Comparison of ENCODE assay signal across 8 cellular contexts in the genomic region with DNA sequence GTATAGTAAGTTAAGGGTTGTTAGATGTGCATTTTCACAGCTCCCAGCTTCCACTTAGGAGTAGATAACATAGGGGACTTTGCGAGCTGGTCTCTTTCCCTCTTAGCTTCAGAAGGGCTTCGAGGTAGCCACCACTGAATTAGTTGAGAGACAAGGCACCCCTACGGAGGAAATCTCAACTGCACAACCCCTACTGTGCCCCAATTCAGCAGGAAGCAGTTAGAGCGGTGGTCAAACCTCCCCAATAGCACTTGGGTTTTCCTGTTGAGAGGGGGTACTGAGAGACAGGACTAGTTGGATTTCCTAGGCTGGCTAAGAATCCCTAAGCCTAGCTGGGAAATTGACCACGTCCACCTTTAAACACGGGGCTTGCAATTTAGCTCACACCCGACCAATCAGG. TPM values are rescaled to one million over a fixed set of nuclear protein-coding genes. Genes with fewer than 3 reads are reported as not detected.
DNase-seq lines count a peak whose midpoint lies in the region; ATAC-seq, FAIRE-seq and TF ChIP-seq lines count a peak whose summit lies in the region.
"Had no signal": no experiment of that assay in that cellular context is flagged by ENCODE, and none has a peak within 500 bp of the region (broad histone marks: within the 10 kb centered on the region; RNA-seq: fewer than 3 reads in every experiment).

No MANE protein-coding gene starts in this region.

- TSS peak; percentile 77 for BruUV-seq in HCT116 (replicated peaks; lab: Mats Ljungman, UMichigan)

- H3K4me3 ChIP-seq in HCT116 (replicated peaks in 1 of 2; ENCODE audit: low read depth in 1 of 2, low read length in 2 of 2): peak overlapping the region; percentile 81 to 86
- peak overlapping the region; percentile 97 for H3K4me3 ChIP-seq in WI38 (ENCODE audit: low read depth, low read length)
- H3K4me3 ChIP-seq in smooth muscle cell: peak overlapping the region; percentile 90

- H3K9ac ChIP-seq in HCT116 (ENCODE audit: low read length) (peak overlapping the region; percentile 89), smooth muscle cell (ENCODE audit: low read depth) (peak overlapping the region; percentile 98)

- H3K4me2 ChIP-seq in HCT116 (ENCODE audit: low read length) (peak overlapping the region; percentile 92), smooth muscle cell (peak overlapping the region; percentile 97)

- peaks cover 9% of the 10 kb centered on the region for H3K9me3 Mint-ChIP-seq in glutamatergic neuron (ENCODE audit: unreplicated experiment)

- H2AFZ ChIP-seq in HCT116 (ENCODE audit: low read depth, low read length, poor library complexity, severe bottlenecking) (no peak overlapping the region), smooth muscle cell (ENCODE audit: low read depth) (no peak overlapping the region)

- peaks cover 22% of the 10 kb centered on the region for H3K4me1 Mint-ChIP-seq in glutamatergic neuron (ENCODE audit: low read depth, unreplicated experiment)

- H3K4me3 Mint-ChIP-seq in glutamatergic neuron (ENCODE audit: unreplicated experiment): peak overlapping the region; percentile 96

- H3K9me2 ChIP-seq in HCT116 (ENCODE audit: insufficient read depth): no peaks in the 10 kb centered on the region

- no peak for FAIRE-seq in frontal cortex (lab: Jason Lieb, UNC)

- H3K4me1 ChIP-seq in HCT116 (ENCODE audit: control insufficient read depth in 1 of 2, insufficient read depth in 2 of 2, low read length in 2 of 2) (peaks cover 3 to 34% of the 10 kb centered on the region in 2 experiments), smooth muscle cell (ENCODE audit: low read depth) (peaks cover 50% of the 10 kb centered on the region)

- WGBS in smooth muscle cell (ENCODE audit: low lambda C conversion rate): 83% methylated on average over 7 of the region's 7 CpGs

- no peak overlapping the region for H3K27ac Mint-ChIP-seq in glutamatergic neuron (ENCODE audit: unreplicated experiment)

- intact Hi-C loops in HCT116 (cut with micrococcal nuclease): no loop called here

- H3K79me2 ChIP-seq in HCT116 (ENCODE audit: insufficient read depth, low read length) (peaks cover 37% of the 10 kb centered on the region), smooth muscle cell (ENCODE audit: low read depth) (peaks cover 42% of the 10 kb centered on the region)

- no peaks in the 10 kb centered on the region for H4K20me1 ChIP-seq in HCT116 (ENCODE audit: insufficient read depth)
- H4K20me1 ChIP-seq in smooth muscle cell (ENCODE audit: low read depth): peaks cover 28% of the 10 kb centered on the region

- no peak for DNase-seq in HCT116 (ENCODE audit: low read depth, low spot score)
- DNase-seq in glutamatergic neuron: no peak
- no peak for DNase-seq in smooth muscle cell (lab: John Stamatoyannopoulos, UW; ENCODE audit: unreplicated experiment)
- DNase-seq in SIG-M5 treated with dmso at 0.1 percent for 504 hours (lab: John Stamatoyannopoulos, UW; ENCODE audit: unreplicated experiment): no peak
- no peak for DNase-seq in frontal cortex (ENCODE audit: low spot score in 2 of 2)
- DNase-seq: NCI-H2029 treated with DMSO at 0.1 percent for 48 hours had no signal

- H3K36me3 Mint-ChIP-seq in glutamatergic neuron (ENCODE audit: unreplicated experiment): no peaks in the 10 kb centered on the region

- H3K27me3 Mint-ChIP-seq in glutamatergic neuron (ENCODE audit: unreplicated experiment): peaks cover 6% of the 10 kb centered on the region

- H3K27ac ChIP-seq in HCT116 (ENCODE audit: low read depth, low read length) (no peak overlapping the region), smooth muscle cell (ENCODE audit: low read depth) (peak overlapping the region; percentile 98)

- H3K36me3 ChIP-seq in HCT116 (ENCODE audit: control insufficient read depth in 1 of 2, insufficient read depth in 2 of 2, low read length in 2 of 2) (no peaks in the 10 kb centered on the region), smooth muscle cell (ENCODE audit: low read depth) (no peaks in the 10 kb centered on the region)

- POLR2A ChIA-PET in HCT116 (lab: Charles Lee): interaction anchor here (2.1 kb wide), 1 partner anchor 105 kb away, joined by 6 read pairs; a partner anchor contains a TSS

- no peaks in the 10 kb centered on the region for H3K27me3 ChIP-seq in HCT116 (ENCODE audit: insufficient read depth, low read length)
- H3K27me3 ChIP-seq in smooth muscle cell (ENCODE audit: low read depth): no peaks in the 10 kb centered on the region

- CTCF ChIA-PET in HCT116 (lab: Charles Lee): interaction anchor here (1.9 kb wide), 1 partner anchor 13 kb away, joined by 9 read pairs; no protein-coding TSS in a partner anchor

- no peak for TF ChIP-seq POLR2A in HCT116 (IDR thresholded peaks at IDR 0.05; ENCODE audit: borderline replicate concordance, extremely low read depth, insufficient read depth, insufficient read length)

- H3K9me3 ChIP-seq in HCT116 (ENCODE audit: control insufficient read depth in 1 of 2, insufficient read depth in 1 of 2, low read depth in 1 of 2, low read length in 2 of 2) (no peaks in the 10 kb centered on the region), smooth muscle cell (replicated peaks; ENCODE audit: low read depth) (no peaks in the 10 kb centered on the region)

- peaks cover 14% of the 10 kb centered on the region for H3F3A ChIP-seq in smooth muscle cell (ENCODE audit: low read depth)

- RAD21 ChIA-PET in HCT116 (lab: Charles Lee; ENCODE audit: low non-redundant PET in 1 of 2, low total read pairs in 2 of 2, uncharacterized antibody in 2 of 2, unreplicated experiment in 2 of 2): no interaction called here

- TF ChIP-seq CTCF in HCT116 (IDR thresholded peaks at IDR 0.05 in 2 of 3, conservative IDR thresholded peaks at IDR 0.05 in 1 of 3; ENCODE audit: borderline replicate concordance in 1 of 3, insufficient read depth in 1 of 3, low read depth in 2 of 3, low read length in 2 of 3) (no peak), WI38 (IDR thresholded peaks at IDR 0.05; ENCODE audit: low read depth, low read length) (no peak), glutamatergic neuron (IDR thresholded peaks at IDR 0.05; ENCODE audit: partially characterized antibody, unreplicated experiment) (no peak), smooth muscle cell (IDR thresholded peaks at IDR 0.05; ENCODE audit: borderline replicate concordance, insufficient read depth, poor library complexity, severe bottlenecking) (no peak)

- TF ChIP-seq RAD21 in HCT116 (IDR thresholded peaks at IDR 0.05; ENCODE audit: low read depth): no peak

- ATAC-seq in HCT116: no peak
- ATAC-seq in GM19452 (IDR thresholded peaks at IDR 0.05; ENCODE audit: unreplicated experiment): no peak

TF ChIP-seq in HCT116, 20 proteins besides CTCF, POLR2A, EP300 and RAD21:
- TF ChIP-seq, protein P1, sequence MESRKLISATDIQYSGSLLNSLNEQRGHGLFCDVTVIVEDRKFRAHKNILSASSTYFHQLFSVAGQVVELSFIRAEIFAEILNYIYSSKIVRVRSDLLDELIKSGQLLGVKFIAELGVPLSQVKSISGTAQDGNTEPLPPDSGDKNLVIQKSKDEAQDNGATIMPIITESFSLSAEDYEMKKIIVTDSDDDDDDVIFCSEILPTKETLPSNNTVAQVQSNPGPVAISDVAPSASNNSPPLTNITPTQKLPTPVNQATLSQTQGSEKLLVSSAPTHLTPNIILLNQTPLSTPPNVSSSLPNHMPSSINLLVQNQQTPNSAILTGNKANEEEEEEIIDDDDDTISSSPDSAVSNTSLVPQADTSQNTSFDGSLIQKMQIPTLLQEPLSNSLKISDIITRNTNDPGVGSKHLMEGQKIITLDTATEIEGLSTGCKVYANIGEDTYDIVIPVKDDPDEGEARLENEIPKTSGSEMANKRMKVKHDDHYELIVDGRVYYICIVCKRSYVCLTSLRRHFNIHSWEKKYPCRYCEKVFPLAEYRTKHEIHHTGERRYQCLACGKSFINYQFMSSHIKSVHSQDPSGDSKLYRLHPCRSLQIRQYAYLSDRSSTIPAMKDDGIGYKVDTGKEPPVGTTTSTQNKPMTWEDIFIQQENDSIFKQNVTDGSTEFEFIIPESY (IDR thresholded peaks at IDR 0.05; ENCODE audit: extremely low read depth, insufficient replicate concordance, low read length): no peak
- TF ChIP-seq ZNF274 (IDR thresholded peaks at IDR 0.05; ENCODE audit: low read depth, low read length) (no peak), SP1 (IDR thresholded peaks at IDR 0.05; ENCODE audit: low read depth) (no peak), YY1 (IDR thresholded peaks at IDR 0.05; ENCODE audit: extremely low read depth, insufficient replicate concordance, low read depth, low read length) (no peak), CBX3 (IDR thresholded peaks at IDR 0.05; ENCODE audit: low read depth) (no peak), EZH2phosphoT487 (IDR thresholded peaks at IDR 0.05; ENCODE audit: borderline replicate concordance) (no peak), TCF7L2 (IDR thresholded peaks at IDR 0.05; ENCODE audit: borderline replicate concordance, extremely low read depth, insufficient read depth, insufficient read length) (no peak), JUND (IDR thresholded peaks at IDR 0.05) (no peak), POLR2AphosphoS5 (IDR thresholded peaks at IDR 0.05; ENCODE audit: low read depth, low read length) (no peak), ZFX (IDR thresholded peaks at IDR 0.05) (no peak), CEBPB (IDR thresholded peaks at IDR 0.05; ENCODE audit: low read depth) (no peak), EZH2 (IDR thresholded peaks at IDR 0.05) (no peak)
- TF ChIP-seq, protein P2, sequence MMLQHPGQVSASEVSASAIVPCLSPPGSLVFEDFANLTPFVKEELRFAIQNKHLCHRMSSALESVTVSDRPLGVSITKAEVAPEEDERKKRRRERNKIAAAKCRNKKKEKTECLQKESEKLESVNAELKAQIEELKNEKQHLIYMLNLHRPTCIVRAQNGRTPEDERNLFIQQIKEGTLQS (IDR thresholded peaks at IDR 0.05): no peak
- TF ChIP-seq, protein P3, sequence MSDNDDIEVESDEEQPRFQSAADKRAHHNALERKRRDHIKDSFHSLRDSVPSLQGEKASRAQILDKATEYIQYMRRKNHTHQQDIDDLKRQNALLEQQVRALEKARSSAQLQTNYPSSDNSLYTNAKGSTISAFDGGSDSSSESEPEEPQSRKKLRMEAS (IDR thresholded peaks at IDR 0.05): no peak

RNA-seq across cellular contexts. Expression of a gene that starts 1.1 kb away (rescaled TPM):
- total RNA-seq in HCT116 (2021; ENCODE audit: unreplicated experiment): 20.5 TPM
- 23.2 and 25.7 TPM in 2 replicates for polyA plus RNA-seq in HCT116 (2012)
- 28.2 TPM for total RNA-seq in glutamatergic neuron (ENCODE audit: unreplicated experiment)
- total RNA-seq in smooth muscle cell: 28.1 and 34.6 TPM in 2 replicates
- polyA plus RNA-seq in smooth muscle cell: 23.2 and 33.0 TPM in 2 replicates
- 21.2 TPM for total RNA-seq in frontal cortex
